14 cellular contexts compared by ENCODE assay signal in genomic region chrX:124212622-124213021, GRCh38.
DNase-seq lines count a peak whose midpoint lies in the region; ATAC-seq and TF ChIP-seq lines count a peak whose summit lies in the region.
"Had no signal": no experiment of that assay in that cellular context is flagged by ENCODE, and none has a peak within 500 bp of the region (broad histone marks: within the 10 kb centered on the region; RNA-seq: fewer than 3 reads in every experiment).

No MANE protein-coding gene starts in this region.

- DNase-seq in GM23338 (ENCODE audit: low spot score) (no peak), SIG-M5 (lab: John Stamatoyannopoulos, UW) (peak; percentile 35), COR-L47 (lab: John Stamatoyannopoulos, UW) (no peak)
- peak in 1 of 2 donors; percentile 13 for DNase-seq in activated naive CD4-positive, alpha-beta T cell treated with anti-CD3 and anti-CD28 coated beads, Interleukin-2, amount 50 U/mL, for 72 hours (ENCODE audit: low spot score in 2 of 2)
- DNase-seq: C1 segment of cervical spinal cord, left lung, NCI-H1092 treated with DMSO at 0.1 percent for 48 hours, NCI-H69 had no signal

- peak overlapping the region; percentile 65; the same call in 1 of the 2 replicates for H3K27ac Mint-ChIP-seq in GM23338
- H3K27ac Mint-ChIP-seq in activated naive CD4-positive, alpha-beta T cell treated with anti-CD3 and anti-CD28 coated beads, Interleukin-2, amount 50 U/mL, for 72 hours, result no peak overlapping the region

- H3K27me3 ChIP-seq in BLaER1 (peaks cover 55% of the 10 kb centered on the region), GM23338 (ENCODE audit: insufficient read depth) (no peaks in the 10 kb centered on the region)
- H3K27me3 ChIP-seq: left lung, tibial nerve had no signal

- H3K9me2 ChIP-seq in GM23338 (ENCODE audit: insufficient read depth), result no peaks in the 10 kb centered on the region

- no peak overlapping the region for H3K4me3 ChIP-seq in BLaER1
- no peak overlapping the region for H3K4me3 ChIP-seq in GM23338
- H3K4me3 ChIP-seq: coronary artery, left lung, tibial nerve had no signal

- ATAC-seq in GM23338, result no peak
- peak; percentile 52 to 71 for ATAC-seq in activated naive CD4-positive, alpha-beta T cell treated with anti-CD3 and anti-CD28 coated beads, Interleukin-2, amount 50 U/mL, for 72 hours
- ATAC-seq in HG03108 (IDR thresholded peaks at IDR 0.05; ENCODE audit: unreplicated experiment), result no peak
- no peak for ATAC-seq in HG03097 (IDR thresholded peaks at IDR 0.05; ENCODE audit: low FRiP score, unreplicated experiment)
- no peak for ATAC-seq in HG02870 (IDR thresholded peaks at IDR 0.05; ENCODE audit: unreplicated experiment)
- ATAC-seq: left lung had no signal

- H3K36me3 Mint-ChIP-seq in GM23338 (ENCODE audit: low read depth), result no peaks in the 10 kb centered on the region
- H3K36me3 Mint-ChIP-seq in activated naive CD4-positive, alpha-beta T cell treated with anti-CD3 and anti-CD28 coated beads, Interleukin-2, amount 50 U/mL, for 72 hours, result peaks cover 10 to 11% of the 10 kb centered on the region in 2 donors

- H3K4me1 ChIP-seq in BLaER1 (peaks cover 41% of the 10 kb centered on the region), GM23338 (ENCODE audit: insufficient read depth) (peaks cover 18% of the 10 kb centered on the region)

- no peak for TF ChIP-seq CTCF in GM23338 (conservative IDR thresholded peaks at IDR 0.05; ENCODE audit: low read depth in 2 of 2)

- no peak overlapping the region for H3K4me3 Mint-ChIP-seq in GM23338

- H3K4me2 ChIP-seq in BLaER1, result peak overlapping the region; percentile 14; the same call in 1 of the 2 replicates
- H3K4me2 ChIP-seq in GM23338, result no peak overlapping the region

- no peak overlapping the region for H3K9ac ChIP-seq in BLaER1

- no peaks in the 10 kb centered on the region for H3K9me3 Mint-ChIP-seq in GM23338
- peaks cover 4 to 8% of the 10 kb centered on the region in 2 donors for H3K9me3 Mint-ChIP-seq in activated naive CD4-positive, alpha-beta T cell treated with anti-CD3 and anti-CD28 coated beads, Interleukin-2, amount 50 U/mL, for 72 hours

- no peaks in the 10 kb centered on the region for H3F3A ChIP-seq in GM23338 (replicated peaks; ENCODE audit: low read depth)

- H3K79me2 ChIP-seq in GM23338 (replicated peaks; ENCODE audit: insufficient read depth), result no peaks in the 10 kb centered on the region

- no peaks in the 10 kb centered on the region for H3K9me3 ChIP-seq in BLaER1
- H3K9me3 ChIP-seq: left lung, tibial nerve had no signal

- peaks cover 2% of the 10 kb centered on the region for H3K27me3 Mint-ChIP-seq in GM23338 (ENCODE audit: insufficient read depth, low read depth, poor library complexity)

- H3K27ac ChIP-seq in BLaER1, result no peak overlapping the region
- H3K27ac ChIP-seq in GM23338 (ENCODE audit: low read depth), result no peak overlapping the region
- H3K27ac ChIP-seq: coronary artery, left lung, tibial nerve had no signal

- H3K4me1 Mint-ChIP-seq in GM23338, result peaks cover 29% of the 10 kb centered on the region

- no peak overlapping the region for H2AFZ ChIP-seq in GM23338

- H3K36me3 ChIP-seq in BLaER1 (no peaks in the 10 kb centered on the region), GM23338 (ENCODE audit: insufficient read depth) (no peaks in the 10 kb centered on the region)
- H3K36me3 ChIP-seq: left lung, tibial nerve had no signal

- H4K20me1 ChIP-seq in BLaER1 (no peaks in the 10 kb centered on the region), GM23338 (replicated peaks; ENCODE audit: insufficient read depth) (no peaks in the 10 kb centered on the region)

TF ChIP-seq in GM23338, 12 proteins besides CTCF, POLR2A, EP300 and RAD21:
- TF ChIP-seq ZNF462 (CRISPR knock-in tag; IDR thresholded peaks at IDR 0.05) (no peak), EZH2phosphoT487 (IDR thresholded peaks at IDR 0.05; ENCODE audit: unreplicated experiment) (no peak), EZH2 (IDR thresholded peaks at IDR 0.05; ENCODE audit: low read depth, unreplicated experiment) (no peak)

Comparison
In these comparisons a context has a peak if more than half of its experiments do, and no peak if none do; other contexts are left out.
1. ATAC-seq: peak in activated naive CD4-positive, alpha-beta T cell treated with anti-CD3 and anti-CD28 coated beads, Interleukin-2, amount 50 U/mL, for 72 hours (2 of 2); none in GM23338 (single experiment), HG03108 (single experiment), HG03097 (single experiment) and HG02870 (single experiment).